1 cellular context compared by ENCODE assay signal in genomic region chr5:74261906-74262305, GRCh38.
TF ChIP-seq lines count a peak whose summit lies in the region.

No MANE protein-coding gene starts in this region.

TF ChIP-seq in IMR-90, 13 proteins besides CTCF, POLR2A, EP300 and RAD21 (continued from another document):
- no peak for TF ChIP-seq RCOR1 (IDR thresholded peaks at IDR 0.05; ENCODE audit: insufficient replicate concordance, low read length)
- TF ChIP-seq BHLHE40 (IDR thresholded peaks at IDR 0.05; ENCODE audit: low read depth, low read length): no peak
- TF ChIP-seq SMC3 (IDR thresholded peaks at IDR 0.05; ENCODE audit: low read depth, low read length): no peak
- no peak for TF ChIP-seq MAZ (IDR thresholded peaks at IDR 0.05; ENCODE audit: borderline replicate concordance, low read depth, low read length)
- TF ChIP-seq RFX5 (IDR thresholded peaks at IDR 0.05; ENCODE audit: low read depth, low read length): no peak
